9 cellular contexts compared by ENCODE assay signal in the genomic region with DNA sequence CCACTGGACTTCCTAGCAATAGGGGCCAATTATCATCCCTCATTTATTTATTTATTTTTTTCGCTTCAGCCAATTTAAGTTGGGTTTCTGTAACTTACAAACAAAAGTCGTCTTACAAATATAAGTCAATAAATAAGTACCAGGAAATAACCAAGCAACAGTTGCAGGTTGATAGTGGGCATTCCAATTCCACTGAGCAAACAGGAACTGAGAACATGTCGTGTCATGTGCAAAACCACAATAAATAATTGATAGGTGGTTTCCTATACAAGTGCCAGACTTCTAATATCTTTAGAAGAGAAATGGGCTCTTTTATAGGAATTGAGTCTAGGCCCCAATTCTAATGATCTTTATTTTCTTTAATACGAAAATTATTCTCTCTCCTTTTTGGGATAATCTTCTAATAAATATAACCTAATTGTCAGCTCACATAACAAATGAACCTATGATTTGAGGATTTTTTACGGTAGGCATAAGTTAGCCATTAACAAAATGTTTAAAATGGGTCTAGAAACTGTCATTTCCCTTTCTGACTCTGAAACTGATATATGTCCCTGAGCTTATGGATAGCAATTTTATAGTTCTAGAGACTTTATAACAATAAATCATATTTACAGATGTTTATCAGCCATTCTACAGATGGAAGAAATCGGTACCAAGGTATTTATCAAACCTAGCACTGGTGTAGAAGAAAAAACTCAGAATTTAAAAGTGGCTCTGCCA.
DNase-seq lines count a peak whose midpoint lies in the region; ATAC-seq and TF ChIP-seq lines count a peak whose summit lies in the region.
"Had no signal": no experiment of that assay in that cellular context is flagged by ENCODE, and none has a peak within 500 bp of the region (broad histone marks: within the 10 kb centered on the region; RNA-seq: fewer than 3 reads in every experiment).

No MANE protein-coding gene starts in this region.

- TF ChIP-seq CTCF in foreskin keratinocyte (conservative IDR thresholded peaks at IDR 0.05) = no peak
- TF ChIP-seq CTCF in GM10266 (IDR thresholded peaks at IDR 0.05; ENCODE audit: control insufficient read depth, insufficient read depth, low read depth, missing control alignments) = no peak

- peaks cover 33% of the 10 kb centered on the region for H3K4me1 ChIP-seq in foreskin keratinocyte
- no peaks in the 10 kb centered on the region for H3K4me1 ChIP-seq in trophoblast cell (ENCODE audit: control insufficient read depth in 1 of 2, insufficient read depth in 2 of 2, low read length in 2 of 2)

- H3K27ac ChIP-seq in foreskin keratinocyte (peak overlapping the region; percentile 31), trophoblast cell (ENCODE audit: low read depth, low read length) (no peak overlapping the region)

- no peaks in the 10 kb centered on the region for H3K36me3 ChIP-seq in trophoblast cell (ENCODE audit: control insufficient read depth in 1 of 2, insufficient read depth in 2 of 2, low read length in 2 of 2)

- DNase-seq in NCI-H226 (peak; percentile 7), foreskin keratinocyte (peak in 1 of 2 donors; percentile 80), trophoblast cell (no peak), GM10266 (ENCODE audit: extremely low spot score) (no peak), NCI-H524 (lab: John Stamatoyannopoulos, UW) (no peak), posterior vena cava (ENCODE audit: low spot score) (no peak)

- no peaks in the 10 kb centered on the region for H3K79me1 ChIP-seq in trophoblast cell (ENCODE audit: low read length)

- no peak overlapping the region for H3K9ac ChIP-seq in trophoblast cell (ENCODE audit: low read length)

- H3K4me2 ChIP-seq in trophoblast cell (ENCODE audit: low read length) = no peak overlapping the region

- H3K14ac ChIP-seq in trophoblast cell (ENCODE audit: low read length) = no peak overlapping the region

- H3K4ac ChIP-seq in trophoblast cell (ENCODE audit: low read depth, low read length) = no peak overlapping the region

- H3K18ac ChIP-seq in trophoblast cell (ENCODE audit: low read length) = no peak overlapping the region

- ATAC-seq in GM18861 (IDR thresholded peaks at IDR 0.05; ENCODE audit: unreplicated experiment) (peak; percentile 88), HG02642 (IDR thresholded peaks at IDR 0.05; ENCODE audit: poor library complexity, unreplicated experiment) (peak; percentile 62), foreskin keratinocyte (peak; percentile 66)
- ATAC-seq: HCT116 had no signal

- no peak overlapping the region for H3K4me3 ChIP-seq in trophoblast cell (ENCODE audit: low read depth, low read length)

- H3K23ac ChIP-seq in trophoblast cell (ENCODE audit: low read length) = no peak overlapping the region

- H4K8ac ChIP-seq in trophoblast cell (ENCODE audit: low read depth, low read length) = no peak overlapping the region

- H3K79me2 ChIP-seq in trophoblast cell (ENCODE audit: control insufficient read depth, insufficient read depth, low read length, poor library complexity) = no peaks in the 10 kb centered on the region

- no peak overlapping the region for H2AFZ ChIP-seq in trophoblast cell (ENCODE audit: insufficient read depth, low read length, poor library complexity)

- no peak overlapping the region for H4K91ac ChIP-seq in trophoblast cell (ENCODE audit: low read depth, low read length)

- H3K27me3 ChIP-seq in foreskin keratinocyte = no peaks in the 10 kb centered on the region
- H3K27me3 ChIP-seq in trophoblast cell (ENCODE audit: insufficient read depth, low read length) = no peaks in the 10 kb centered on the region

- no peak overlapping the region for H2BK5ac ChIP-seq in trophoblast cell (ENCODE audit: low read depth, low read length, poor library complexity)

- no peak overlapping the region for H4K12ac ChIP-seq in trophoblast cell (ENCODE audit: low read depth, low read length)

- H2BK12ac ChIP-seq in trophoblast cell (ENCODE audit: low read length) = no peak overlapping the region

- intact Hi-C loops in posterior vena cava (cut with DNase I) = no loop called here

- H2AK5ac ChIP-seq in trophoblast cell (ENCODE audit: low read length) = no peak overlapping the region

- no peak overlapping the region for H2BK120ac ChIP-seq in trophoblast cell (ENCODE audit: insufficient read depth, low read length, poor library complexity)

- WGBS in trophoblast cell (ENCODE audit: extremely low coverage, insufficient coverage, insufficient read length) = no CpG with 5 or more reads among the region's 6 CpGs

- H3K9me3 ChIP-seq in trophoblast cell (ENCODE audit: insufficient read depth, low read depth, low read length) = no peaks in the 10 kb centered on the region
